ENCODE assay signal across 2 cellular contexts in the genomic region with DNA sequence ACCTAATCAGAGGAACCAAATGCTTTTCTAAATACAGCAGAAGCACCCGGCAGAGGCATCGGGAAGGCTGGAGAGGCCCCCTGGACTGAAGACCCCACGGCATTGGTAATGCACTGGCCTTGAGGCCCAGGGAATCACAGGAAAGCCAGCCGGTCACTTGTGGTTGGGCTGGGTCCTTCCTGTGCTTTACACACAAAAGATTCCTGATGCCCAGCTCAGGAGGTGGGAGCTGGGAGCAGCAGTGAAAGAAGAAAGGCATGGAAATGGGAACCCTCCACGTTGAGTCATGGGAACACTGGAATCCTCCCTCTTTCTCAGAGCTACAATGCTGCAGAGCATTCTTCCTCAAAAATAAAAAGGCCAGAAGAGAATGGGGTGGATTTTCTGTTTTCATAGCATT.
TF ChIP-seq lines count a peak whose summit lies in the region.

No MANE protein-coding gene starts in this region.

TF ChIP-seq in IMR-90, 13 proteins besides CTCF, POLR2A, EP300 and RAD21:
- TF ChIP-seq BHLHE40 (IDR thresholded peaks at IDR 0.05; ENCODE audit: low read depth, low read length) = no peak
- TF ChIP-seq FOS (IDR thresholded peaks at IDR 0.05; ENCODE audit: low read depth, low read length) = no peak
- TF ChIP-seq, protein P1, sequence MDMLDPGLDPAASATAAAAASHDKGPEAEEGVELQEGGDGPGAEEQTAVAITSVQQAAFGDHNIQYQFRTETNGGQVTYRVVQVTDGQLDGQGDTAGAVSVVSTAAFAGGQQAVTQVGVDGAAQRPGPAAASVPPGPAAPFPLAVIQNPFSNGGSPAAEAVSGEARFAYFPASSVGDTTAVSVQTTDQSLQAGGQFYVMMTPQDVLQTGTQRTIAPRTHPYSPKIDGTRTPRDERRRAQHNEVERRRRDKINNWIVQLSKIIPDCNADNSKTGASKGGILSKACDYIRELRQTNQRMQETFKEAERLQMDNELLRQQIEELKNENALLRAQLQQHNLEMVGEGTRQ (IDR thresholded peaks at IDR 0.05; ENCODE audit: low read depth, low read length) = no peak
- TF ChIP-seq MXI1 (IDR thresholded peaks at IDR 0.05; ENCODE audit: borderline replicate concordance, low read depth, low read length) = no peak
- no peak for TF ChIP-seq NFE2L2 (IDR thresholded peaks at IDR 0.05; ENCODE audit: low read depth, low read length)
- no peak for TF ChIP-seq MAZ (IDR thresholded peaks at IDR 0.05; ENCODE audit: borderline replicate concordance, low read depth, low read length)
- TF ChIP-seq RFX5 (IDR thresholded peaks at IDR 0.05; ENCODE audit: low read depth, low read length) = no peak
- TF ChIP-seq RCOR1 (IDR thresholded peaks at IDR 0.05; ENCODE audit: insufficient replicate concordance, low read length) = no peak
- no peak for TF ChIP-seq CHD1 (IDR thresholded peaks at IDR 0.05; ENCODE audit: low read depth, low read length)
- TF ChIP-seq, protein P2, sequence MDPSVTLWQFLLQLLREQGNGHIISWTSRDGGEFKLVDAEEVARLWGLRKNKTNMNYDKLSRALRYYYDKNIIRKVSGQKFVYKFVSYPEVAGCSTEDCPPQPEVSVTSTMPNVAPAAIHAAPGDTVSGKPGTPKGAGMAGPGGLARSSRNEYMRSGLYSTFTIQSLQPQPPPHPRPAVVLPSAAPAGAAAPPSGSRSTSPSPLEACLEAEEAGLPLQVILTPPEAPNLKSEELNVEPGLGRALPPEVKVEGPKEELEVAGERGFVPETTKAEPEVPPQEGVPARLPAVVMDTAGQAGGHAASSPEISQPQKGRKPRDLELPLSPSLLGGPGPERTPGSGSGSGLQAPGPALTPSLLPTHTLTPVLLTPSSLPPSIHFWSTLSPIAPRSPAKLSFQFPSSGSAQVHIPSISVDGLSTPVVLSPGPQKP (IDR thresholded peaks at IDR 0.05; ENCODE audit: borderline replicate concordance, low read depth, low read length) = no peak
- TF ChIP-seq CEBPB (IDR thresholded peaks at IDR 0.05; ENCODE audit: low read depth, low read length) = no peak
- TF ChIP-seq SMC3 (IDR thresholded peaks at IDR 0.05; ENCODE audit: low read depth, low read length) = no peak
- no peak for TF ChIP-seq MAFK (IDR thresholded peaks at IDR 0.05; ENCODE audit: low read depth, low read length)

TF ChIP-seq in H1, 55 proteins besides CTCF, POLR2A, EP300 and RAD21:
- TF ChIP-seq TBP (IDR thresholded peaks at IDR 0.05; ENCODE audit: low read depth, low read length) (0 out of 2 replicates have a peak, but pooled peaks have one; percentile 11), RBBP5 (IDR thresholded peaks at IDR 0.05; ENCODE audit: borderline replicate concordance, low read depth, low read length) (no peak), HDAC2 (IDR thresholded peaks at IDR 0.05; ENCODE audit: borderline replicate concordance in 1 of 2, low read depth in 2 of 2, low read length in 2 of 2) (no peak)
